ENCODE assay signal across 8 cellular contexts in genomic region chr10:28677889-28678686, GRCh38. TPM values are rescaled to one million over a fixed set of nuclear protein-coding genes. Genes with fewer than 3 reads are reported as not detected.
DNase-seq lines count a peak whose midpoint lies in the region; ATAC-seq and TF ChIP-seq lines count a peak whose summit lies in the region.

No MANE protein-coding gene starts in this region.

- intact Hi-C loops in upper lobe of right lung (cut with DNase I), result no loop called here

- TF ChIP-seq CTCF in epithelial cell of proximal tubule (conservative IDR thresholded peaks at IDR 0.05; ENCODE audit: low read depth, low read length) (no peak), upper lobe of right lung (IDR thresholded peaks at IDR 0.05) (no peak)

- H3K9me3 Mint-ChIP-seq in activated CD8-positive, alpha-beta T cell treated with anti-CD3 and anti-CD28 coated beads, Interleukin-2, amount 10 ng/mL, durations not matched to agents 7 days and 5 days (ENCODE audit: insufficient read depth), result no peaks in the 10 kb centered on the region

- POLR2A ChIA-PET in activated CD8-positive, alpha-beta T cell treated with anti-CD3 and anti-CD28 coated beads, Interleukin-2, amount 10 ng/mL, durations not matched to agents 7 days and 5 days (lab: Charles Lee), result no interaction called here

- peak overlapping the region; percentile 76 for H3K27ac ChIP-seq in upper lobe of right lung

- peaks cover 25% of the 10 kb centered on the region for H3K4me1 Mint-ChIP-seq in activated CD8-positive, alpha-beta T cell treated with anti-CD3 and anti-CD28 coated beads, Interleukin-2, amount 10 ng/mL, durations not matched to agents 7 days and 5 days (ENCODE audit: low read depth)

- CTCF ChIA-PET in activated CD8-positive, alpha-beta T cell treated with anti-CD3 and anti-CD28 coated beads, Interleukin-2, amount 10 ng/mL, durations not matched to agents 7 days and 5 days (lab: Charles Lee), result interaction anchor here (1.5 to 1.8 kb wide), 2 partner anchors 10 to 14 kb away, joined by 4 to 6 read pairs; no protein-coding TSS in a partner anchor

- H3K4me1 ChIP-seq in mucosa of stomach (ENCODE audit: control insufficient read depth, insufficient read depth, low read length), result peaks cover 10% of the 10 kb centered on the region
- peaks cover 6% of the 10 kb centered on the region for H3K4me1 ChIP-seq in upper lobe of right lung

- H3K36me3 ChIP-seq in mucosa of stomach (ENCODE audit: control insufficient read depth, insufficient read depth, low read length) (no peaks in the 10 kb centered on the region), upper lobe of right lung (no peaks in the 10 kb centered on the region)

- peak overlapping the region; percentile 63 for H3K9ac ChIP-seq in mucosa of stomach (ENCODE audit: low read length)

- no peak overlapping the region for H3K27ac Mint-ChIP-seq in activated CD8-positive, alpha-beta T cell treated with anti-CD3 and anti-CD28 coated beads, Interleukin-2, amount 10 ng/mL, durations not matched to agents 7 days and 5 days

- DNase-seq in EH (ENCODE audit: low read depth) (peak; percentile 52), epithelial cell of proximal tubule (ENCODE audit: low read depth) (no peak), upper lobe of right lung (peak; percentile 76), epidermal melanocyte (ENCODE audit: insufficient read length, low spot score) (no peak), cerebellar cortex (ENCODE audit: low spot score) (no peak)
- peak; percentile 27 for DNase-seq in activated CD8-positive, alpha-beta T cell treated with anti-CD3 and anti-CD28 coated beads, Interleukin-2, amount 10 ng/mL, durations not matched to agents 7 days and 5 days

- peak overlapping the region; percentile 62 for H3K4me3 Mint-ChIP-seq in activated CD8-positive, alpha-beta T cell treated with anti-CD3 and anti-CD28 coated beads, Interleukin-2, amount 10 ng/mL, durations not matched to agents 7 days and 5 days

- H3K9me3 ChIP-seq in mucosa of stomach (ENCODE audit: control insufficient read depth, low read length) (no peaks in the 10 kb centered on the region), upper lobe of right lung (no peaks in the 10 kb centered on the region)

- H3K27me3 ChIP-seq in mucosa of stomach (ENCODE audit: control insufficient read depth, insufficient read depth, low read length), result peaks cover 66% of the 10 kb centered on the region
- H3K27me3 ChIP-seq in upper lobe of right lung, result peaks cover 10% of the 10 kb centered on the region

- peak; percentile 9 for ATAC-seq in HG03439 (IDR thresholded peaks at IDR 0.05; ENCODE audit: unreplicated experiment)
- ATAC-seq in activated CD8-positive, alpha-beta T cell treated with anti-CD3 and anti-CD28 coated beads, Interleukin-2, amount 10 ng/mL, durations not matched to agents 7 days and 5 days, result peak; percentile 3
- peak; percentile 20 for ATAC-seq in upper lobe of right lung

- H3K27me3 Mint-ChIP-seq in activated CD8-positive, alpha-beta T cell treated with anti-CD3 and anti-CD28 coated beads, Interleukin-2, amount 10 ng/mL, durations not matched to agents 7 days and 5 days (ENCODE audit: low read depth), result peaks cover 70% of the 10 kb centered on the region

- peak overlapping the region; percentile 82 for H3K4me3 ChIP-seq in epithelial cell of proximal tubule (ENCODE audit: low read depth, low read length)
- H3K4me3 ChIP-seq in mucosa of stomach (ENCODE audit: low read length), result peak overlapping the region; percentile 12
- H3K4me3 ChIP-seq in upper lobe of right lung, result peak overlapping the region; percentile 79

- H3K36me3 Mint-ChIP-seq in activated CD8-positive, alpha-beta T cell treated with anti-CD3 and anti-CD28 coated beads, Interleukin-2, amount 10 ng/mL, durations not matched to agents 7 days and 5 days (ENCODE audit: low read depth), result no peaks in the 10 kb centered on the region

RNA-seq across cellular contexts. Expression of gene BAMBI, which starts 0.8 kb away (rescaled TPM):
- total RNA-seq in activated CD8-positive, alpha-beta T cell treated with anti-CD3 and anti-CD28 coated beads, Interleukin-2, amount 10 ng/mL, durations not matched to agents 7 days and 5 days, result under 1 TPM in 1 of 2 experiments, not detected in 1; 0.18 TPM
- total RNA-seq in epithelial cell of proximal tubule (12.6 and 16.0 TPM in 2 replicates), upper lobe of right lung (12.9 TPM)

Comparison
In these comparisons a context has a peak if more than half of its experiments do, and no peak if none do; other contexts are left out.
1. DNase-seq: peak in EH (single experiment), activated CD8-positive, alpha-beta T cell treated with anti-CD3 and anti-CD28 coated beads, Interleukin-2, amount 10 ng/mL, durations not matched to agents 7 days and 5 days (single experiment) and upper lobe of right lung (single experiment); none in epithelial cell of proximal tubule (single experiment), epidermal melanocyte (single experiment) and cerebellar cortex (single experiment).
2. H3K4me3 ChIP-seq: peak in every context shown above with its lines; median percentile 82 in epithelial cell of proximal tubule; 79 in upper lobe of right lung; 12 in mucosa of stomach.
3. RNA of gene BAMBI, which starts 0.8 kb away (total RNA-seq): 12.6 to 16.0 TPM in epithelial cell of proximal tubule and 12.9 TPM in upper lobe of right lung (single experiment); 0.18 TPM in activated CD8-positive, alpha-beta T cell treated with anti-CD3 and anti-CD28 coated beads, Interleukin-2, amount 10 ng/mL, durations not matched to agents 7 days and 5 days; every median in the first group is over 10 times any median in the second.
4. Peak in every context shown above with its lines, with median percentiles within 50 percentile points of each other: ATAC-seq.